Comparison of ENCODE assay signal across 7 cellular contexts in the genomic region with DNA sequence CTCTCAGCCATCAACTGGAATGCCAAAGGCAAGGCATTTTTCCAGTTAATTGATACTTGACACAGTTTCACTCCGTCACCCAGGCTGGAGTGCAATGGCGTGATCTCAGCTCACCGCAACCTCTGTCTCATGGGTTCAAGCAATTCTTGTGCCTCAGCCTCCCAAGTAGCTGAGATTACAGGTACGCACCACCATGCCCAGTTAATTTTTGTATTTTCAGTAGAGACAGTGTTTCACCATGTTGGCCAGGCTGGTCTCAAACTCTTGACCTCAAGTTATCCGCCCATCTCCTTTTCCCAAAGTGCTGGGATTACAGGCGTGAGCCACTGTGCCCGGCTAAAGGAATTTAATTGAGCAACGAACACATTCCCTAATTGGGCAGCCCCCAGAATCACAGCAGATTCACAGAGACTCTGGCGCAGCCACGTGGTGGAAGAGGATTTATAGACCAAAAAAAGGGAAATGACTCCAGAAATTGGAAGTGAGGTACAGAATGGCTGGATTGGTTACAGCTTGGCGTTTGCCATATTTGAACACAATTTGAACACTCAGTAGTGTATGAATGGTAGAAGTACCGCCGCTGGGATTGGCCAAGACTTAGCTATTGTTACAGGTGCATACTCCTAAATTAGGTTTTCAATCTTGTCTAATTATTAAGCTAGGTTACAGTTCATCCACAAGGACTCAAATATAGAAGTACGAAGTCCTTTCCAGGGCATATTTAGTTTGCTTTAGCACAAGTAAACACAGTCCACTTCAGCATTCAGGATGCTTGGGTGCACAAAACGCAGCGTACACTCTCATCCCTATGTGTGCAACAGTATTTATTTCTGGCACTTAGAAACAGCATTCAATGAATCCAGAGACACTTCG. TPM values are rescaled to one million over a fixed set of nuclear protein-coding genes. Genes with fewer than 3 reads are reported as not detected.
DNase-seq lines count a peak whose midpoint lies in the region; ATAC-seq, FAIRE-seq and TF ChIP-seq lines count a peak whose summit lies in the region.
"Not testable (repeated sequence)": the region's sequence is repeated elsewhere in the genome, so short reads cannot be mapped to it uniquely, and the experiment has no call there.

No MANE protein-coding gene starts in this region.

- H3K36me3 Mint-ChIP-seq in GM23338 (ENCODE audit: low read depth); WTC11: not testable (repeated sequence)

- 0 out of 2 replicates have a peak, but pooled peaks have one; percentile 7 for TF ChIP-seq CTCF in 22Rv1 (IDR thresholded peaks at IDR 0.05)
- peak in 1 of 2 experiments; percentile 46; a peak in 2 of 4 replicates for TF ChIP-seq CTCF in GM23338 (conservative IDR thresholded peaks at IDR 0.05; ENCODE audit: low read depth in 2 of 2)
- TF ChIP-seq CTCF in WTC11 (IDR thresholded peaks at IDR 0.05): not testable (repeated sequence)
- peak in 1 of 4 donors; percentile 21 for TF ChIP-seq CTCF in right lobe of liver (IDR thresholded peaks at IDR 0.05)

- not testable (repeated sequence) for H3K79me2 ChIP-seq in GM23338 (replicated peaks; ENCODE audit: insufficient read depth)

- not testable (repeated sequence) for H3K27me3 Mint-ChIP-seq in GM23338 (ENCODE audit: insufficient read depth, low read depth, poor library complexity); WTC11 (ENCODE audit: low read depth)

- H3K4me1 ChIP-seq in GM23338 (ENCODE audit: insufficient read depth): not testable (repeated sequence)
- H3K4me1 ChIP-seq in right lobe of liver: peaks cover 0 to 48% (median 22%) of the 10 kb centered on the region in 4 donors

- H3K27ac ChIP-seq in 22Rv1: peak overlapping the region; percentile 65
- H3K27ac ChIP-seq in GM23338 (ENCODE audit: low read depth): not testable (repeated sequence)
- H3K27ac ChIP-seq in right lobe of liver: peak overlapping the region; percentile 14 to 89 (median 71)

- POLR2A ChIA-PET in WTC11 (lab: Charles Lee): not testable (repeated sequence)

- H3K4me3 Mint-ChIP-seq in GM23338, WTC11: not testable (repeated sequence)

- not testable (repeated sequence) for H3K27ac Mint-ChIP-seq in GM23338, WTC11

- H3K4me1 Mint-ChIP-seq in GM23338, WTC11: not testable (repeated sequence)

- not testable (repeated sequence) for H3K9me3 Mint-ChIP-seq in GM23338
- H3K9me3 Mint-ChIP-seq in WTC11: peaks cover 10% of the 10 kb centered on the region

- not testable (repeated sequence) for H3K4me3 ChIP-seq in GM23338, right lobe of liver

- not testable (repeated sequence) for H3K36me3 ChIP-seq in GM23338 (ENCODE audit: insufficient read depth); right lobe of liver

- H2AFZ ChIP-seq in GM23338: peak overlapping the region; percentile 32; the same call in 1 of the 2 replicates

- H3K9me2 ChIP-seq in GM23338 (ENCODE audit: insufficient read depth): not testable (repeated sequence)

- not testable (repeated sequence) for H3K4me2 ChIP-seq in GM23338

- peak; percentile 89 for FAIRE-seq in islet of Langerhans (lab: Jason Lieb, UNC)

- 51% methylated on average over 17 of the region's 17 CpGs for WGBS in right lobe of liver (ENCODE audit: insufficient coverage, low coverage, low lambda C conversion rate, missing lambda C conversion rate)

- H3F3A ChIP-seq in GM23338 (replicated peaks; ENCODE audit: low read depth): not testable (repeated sequence)

- not testable (repeated sequence) for H4K20me1 ChIP-seq in GM23338 (replicated peaks; ENCODE audit: insufficient read depth)

- H3K9me3 ChIP-seq in right lobe of liver: not testable (repeated sequence)

- not testable (repeated sequence) for DNase-seq in GM23338 (ENCODE audit: low spot score); WTC11 (ENCODE audit: low spot score)
- DNase-seq in MV-4-11 (lab: John Stamatoyannopoulos, UW) (peak; percentile 64), right lobe of liver (peak in 2 of 3 donors; percentile 37 to 80), renal cortical epithelial cell (ENCODE audit: low read depth) (peak; percentile 64)

- not testable (repeated sequence) for ATAC-seq in GM23338, WTC11
- peak; percentile 77 to 91 (median 88) for ATAC-seq in right lobe of liver

- intact Hi-C loops in right lobe of liver (cut with DNase I): not testable (repeated sequence)

- CTCF ChIA-PET in WTC11 (lab: Charles Lee): interaction anchor here (1.0 kb wide), 1 partner anchor 50 kb away, joined by 5 read pairs; a partner anchor contains a TSS

- peak; percentile 45 for TF ChIP-seq POLR2A in right lobe of liver (IDR thresholded peaks at IDR 0.05)

- H3K27me3 ChIP-seq in GM23338 (ENCODE audit: insufficient read depth); right lobe of liver: not testable (repeated sequence)

TF ChIP-seq in WTC11, 78 proteins besides CTCF, POLR2A, EP300 and RAD21:
- TF ChIP-seq GABPB1 (CRISPR knock-in tag; IDR thresholded peaks at IDR 0.05): peak; percentile 96

RNA-seq across cellular contexts. Expression of a gene that starts 50.2 kb away (rescaled TPM):
- 132 and 134 TPM in 2 replicates for total RNA-seq in GM23338 (2014; rRNA removed; shearing (Covaris generic))
- 35.2 and 42.1 TPM in 2 replicates for polyA plus RNA-seq in GM23338 (2016; fragmentation: Nextera tagmentation; extraction: Ambion mirVana)
- total RNA-seq in WTC11 (2021) (81.7 to 89.1 TPM (median 88.5 TPM) in 3 replicates), right lobe of liver (100 to 1,000 TPM in 5 of 6 experiments, 10 to 100 TPM in 1; 77.2 to 167 (median 119) TPM), renal cortical epithelial cell (239 and 354 TPM in 2 replicates)
